18 cellular contexts compared by ENCODE assay signal in genomic region chr1:18010945-18011344, GRCh38.
DNase-seq lines count a peak whose midpoint lies in the region; ATAC-seq and TF ChIP-seq lines count a peak whose summit lies in the region.
"Had no signal": no experiment of that assay in that cellular context is flagged by ENCODE, and none has a peak within 500 bp of the region (broad histone marks: within the 10 kb centered on the region; RNA-seq: fewer than 3 reads in every experiment).

No MANE protein-coding gene starts in this region.

- H3K4me1 ChIP-seq in cardiac muscle cell (ENCODE audit: low read depth) (no peaks in the 10 kb centered on the region), upper lobe of right lung (no peaks in the 10 kb centered on the region), HAP-1 (no peaks in the 10 kb centered on the region)
- H3K4me1 ChIP-seq: BLaER1, SJCRH30 had no signal

- H3K36me3 ChIP-seq in cardiac muscle cell (no peaks in the 10 kb centered on the region), upper lobe of right lung (no peaks in the 10 kb centered on the region), HAP-1 (replicated peaks) (no peaks in the 10 kb centered on the region)
- H3K36me3 ChIP-seq: BLaER1, SJCRH30 had no signal

- TF ChIP-seq CTCF in cardiac muscle cell (IDR thresholded peaks at IDR 0.05; ENCODE audit: low read depth, low read length), result no peak
- TF ChIP-seq CTCF in NB4 (IDR thresholded peaks at IDR 0.05; ENCODE audit: low read depth, low read length), result no peak
- no peak for TF ChIP-seq CTCF in fibroblast of the aortic adventitia (IDR thresholded peaks at IDR 0.05; ENCODE audit: insufficient read depth, low read length)
- no peak for TF ChIP-seq CTCF in upper lobe of right lung (IDR thresholded peaks at IDR 0.05)

- H3K9me3 ChIP-seq in cardiac muscle cell (ENCODE audit: low read depth), result no peaks in the 10 kb centered on the region
- H3K9me3 ChIP-seq in upper lobe of right lung, result no peaks in the 10 kb centered on the region
- no peaks in the 10 kb centered on the region for H3K9me3 ChIP-seq in HAP-1
- H3K9me3 ChIP-seq: BLaER1, SJCRH30 had no signal

- no peaks in the 10 kb centered on the region for H3K27me3 ChIP-seq in cardiac muscle cell
- H3K27me3 ChIP-seq in upper lobe of right lung, result peaks cover 6% of the 10 kb centered on the region
- no peaks in the 10 kb centered on the region for H3K27me3 ChIP-seq in HAP-1 (ENCODE audit: low read depth)
- H3K27me3 ChIP-seq: BLaER1 had no signal

- no peak for ATAC-seq in upper lobe of right lung
- ATAC-seq: CD8-positive, alpha-beta T cell had no signal

- in situ Hi-C loops in HAP-1 (cut with MboI; ENCODE audit: low sequenced_read_pairs), result no loop called here

- H3K27ac ChIP-seq in cardiac muscle cell (no peak overlapping the region), upper lobe of right lung (no peak overlapping the region), substantia nigra (ENCODE audit: low read depth, low read length, poor library complexity, severe bottlenecking) (no peak overlapping the region)
- H3K27ac ChIP-seq: BLaER1, PC-9, SJCRH30 had no signal

- DNase-seq in cardiac muscle cell (ENCODE audit: low read depth in 1 of 2, low spot score in 1 of 2) (peak; percentile 5 to 57), cardiac septum (ENCODE audit: low spot score) (no peak), NB4 (ENCODE audit: low read depth) (peak; percentile 8), fibroblast of the aortic adventitia (ENCODE audit: low read depth) (peak; percentile 3), upper lobe of right lung (peak; percentile 3), C1 segment of cervical spinal cord (lab: John Stamatoyannopoulos, UW) (no peak), substantia nigra (lab: John Stamatoyannopoulos, UW) (no peak), HAP-1 (ENCODE audit: low spot score in 2 of 2) (no peak)
- DNase-seq: CD8-positive, alpha-beta T cell; DMS53; H7; NCI-H1417 treated with DMSO at 0.1 percent for 48 hours; NCI-H187 treated with DMSO at 0.1 percent for 48 hours; NCI-H345; NCI-H524 treated with DMSO at 0.1 percent for 48 hours; PC-9 had no signal

- TF ChIP-seq POLR2A in NB4 (IDR thresholded peaks at IDR 0.05; ENCODE audit: extremely low read depth, insufficient read length), result no peak

- intact Hi-C loops in cardiac septum (cut with DNase I), result no loop called here
- intact Hi-C loops in upper lobe of right lung (cut with DNase I), result no loop called here

- H3K4me3 ChIP-seq in cardiac muscle cell (no peak overlapping the region), NB4 (ENCODE audit: low read depth, low read length) (no peak overlapping the region), fibroblast of the aortic adventitia (ENCODE audit: low read depth, low read length) (no peak overlapping the region), upper lobe of right lung (no peak overlapping the region), HAP-1 (no peak overlapping the region)
- H3K4me3 ChIP-seq: BLaER1, PC-9, SJCRH30 had no signal

Comparison
In these comparisons a context has a peak if more than half of its experiments do, and no peak if none do; other contexts are left out.
1. DNase-seq: peak in cardiac muscle cell (2 of 2), NB4 (single experiment), fibroblast of the aortic adventitia (single experiment) and upper lobe of right lung (single experiment); none in cardiac septum (single experiment), C1 segment of cervical spinal cord (0 of 14), substantia nigra (0 of 49) and HAP-1 (0 of 2).